In genomic region chr15:26222781-26223180, GRCh38 we compare ENCODE assay signal across 5 cellular contexts.
"Had no signal": no experiment of that assay in that cellular context is flagged by ENCODE, and none has a peak within 500 bp of the region (broad histone marks: within the 10 kb centered on the region; RNA-seq: fewer than 3 reads in every experiment).

No MANE protein-coding gene starts in this region.

- H3K27ac Mint-ChIP-seq: H9 had no signal

- H3K4me3 ChIP-seq: GM23248, K562 had no signal

- DNase-seq: GM23248, H9, HCEC 1CT, IMR-90 had no signal

- H3K9ac ChIP-seq: GM23248 had no signal

- ATAC-seq: K562 had no signal

- H2AFZ ChIP-seq: GM23248 had no signal

- H3K4me3 Mint-ChIP-seq: H9 had no signal

- H3K27ac ChIP-seq: GM23248 had no signal
